In genomic region chr1:162026906-162027305, GRCh38 we compare ENCODE assay signal across 20 cellular contexts.
"Had no signal": no experiment of that assay in that cellular context is flagged by ENCODE, and none has a peak within 500 bp of the region (broad histone marks: within the 10 kb centered on the region; RNA-seq: fewer than 3 reads in every experiment).

No MANE protein-coding gene starts in this region.

- H3K4me2 ChIP-seq: hepatocyte had no signal

- H3K9me3 ChIP-seq: upper lobe of left lung had no signal

- H3K4me3 ChIP-seq: cardiac muscle cell, hepatocyte, upper lobe of left lung had no signal

- H3K27ac ChIP-seq: cardiac muscle cell, epithelial cell of prostate, foreskin keratinocyte, hepatocyte had no signal

- H3K4me1 ChIP-seq: foreskin keratinocyte had no signal

- H2AFZ ChIP-seq: hepatocyte had no signal

- DNase-seq: activated B cell treated with CpG ODN at 0.5 μM for 24 hours; activated CD4-positive, alpha-beta T cell treated with anti-CD3 and anti-CD28 coated beads for 36 hours; activated CD4-positive, alpha-beta T cell treated with anti-CD3 and anti-CD28 coated beads, Interleukin-2, amount 50 U/mL, for 4 hours; activated CD8-positive, alpha-beta memory T cell treated with anti-CD3 and anti-CD28 coated beads for 24 hours; activated CD8-positive, alpha-beta memory T cell treated with anti-CD3 and anti-CD28 coated beads, Interleukin-2, amount 50 U/mL, for 4 hours; activated naive CD4-positive, alpha-beta T cell treated with Interleukin-2 at 50 U/mL for 16 hours; activated naive CD8-positive, alpha-beta T cell treated with anti-CD3 and anti-CD28 coated beads for 36 hours; activated T-cell treated with anti-CD3 and anti-CD28 coated beads, Interleukin-2, amount 50 U/mL, for 4 hours; foreskin keratinocyte; left ventricle myocardium superior; mammary epithelial cell; midbrain; natural killer cell; stimulated activated CD4-positive, alpha-beta T cell treated with anti-CD3 and anti-CD28 coated beads, Interleukin-4, amount 100 ng/mL, for 24 hours; stimulated activated naive CD8-positive, alpha-beta T cell treated with anti-CD3 and anti-CD28 coated beads, Interleukin-15, Interleukin-2, amounts not matched to agents 100 U/mL and 50 U/mL, for 24 hours; T1000; upper lobe of left lung had no signal

- H3K36me3 ChIP-seq: cardiac muscle cell, upper lobe of left lung had no signal
